In the genomic region with DNA sequence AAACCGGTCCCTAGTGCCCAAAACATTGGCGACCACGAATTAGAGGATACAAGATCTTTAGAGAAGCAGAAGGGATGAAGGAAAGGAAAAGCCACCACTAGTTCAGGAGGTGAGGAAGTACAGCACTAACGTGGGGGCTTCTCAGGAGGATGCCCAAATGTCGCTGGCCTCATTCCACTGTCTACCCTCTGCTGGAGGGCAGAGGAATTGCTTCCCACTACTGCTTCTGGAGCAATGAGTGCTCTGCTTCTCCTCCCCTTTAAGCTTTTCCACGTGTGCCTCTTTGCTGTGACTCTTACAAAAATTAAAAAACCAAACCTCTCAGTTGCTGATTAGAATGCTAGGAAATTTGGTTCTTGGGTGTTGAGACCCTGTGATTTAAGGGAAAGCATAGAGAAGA, we compare ENCODE assay signal across 9 cellular contexts.
DNase-seq lines count a peak whose midpoint lies in the region; ATAC-seq and TF ChIP-seq lines count a peak whose summit lies in the region.
"Had no signal": no experiment of that assay in that cellular context is flagged by ENCODE, and none has a peak within 500 bp of the region (broad histone marks: within the 10 kb centered on the region; RNA-seq: fewer than 3 reads in every experiment).

No MANE protein-coding gene starts in this region.

- H3K27ac ChIP-seq in heart left ventricle (no peak overlapping the region), thyroid gland (no peak overlapping the region)

- H3K27me3 ChIP-seq in heart left ventricle (no peaks in the 10 kb centered on the region), thyroid gland (no peaks in the 10 kb centered on the region)

- no peak for DNase-seq in heart left ventricle
- DNase-seq in cardiac septum (ENCODE audit: low spot score) = no peak
- DNase-seq in HuH-7 (ENCODE audit: low spot score) = peak; percentile 4
- peak; percentile 23 to 52 for DNase-seq in T47D (ENCODE audit: low read depth in 1 of 2, low spot score in 1 of 2)
- no peak for DNase-seq in thyroid gland
- DNase-seq in NCI-H446 (lab: John Stamatoyannopoulos, UW) = no peak
- no peak for DNase-seq in amygdala (lab: John Stamatoyannopoulos, UW)
- no peak for DNase-seq in DMS153 (lab: John Stamatoyannopoulos, UW)
- DNase-seq: activated T-cell treated with anti-CD3 and anti-CD28 coated beads, Interleukin-2, amount 50 U/mL, for 48 hours had no signal

- H3K4me3 ChIP-seq in heart left ventricle = no peak overlapping the region
- H3K4me3 ChIP-seq in thyroid gland (replicated peaks in 1 of 3) = no peak overlapping the region

- TF ChIP-seq POLR2A in heart left ventricle (IDR thresholded peaks at IDR 0.05) (no peak), thyroid gland (IDR thresholded peaks at IDR 0.05) (no peak)

- ATAC-seq in heart left ventricle = peak in 1 of 4 donors; percentile 46

- H3K4me1 ChIP-seq in heart left ventricle (no peaks in the 10 kb centered on the region), thyroid gland (peaks cover 0 to 7% of the 10 kb centered on the region in 2 donors)

- in situ Hi-C loops in T47D (cut with HindIII; ENCODE audit: low pct_unique_long_range_greater_than_20kb, low sequenced_read_pairs) = no loop called here

- H3K36me3 ChIP-seq in heart left ventricle = no peaks in the 10 kb centered on the region
- H3K36me3 ChIP-seq in thyroid gland = no peaks in the 10 kb centered on the region

- intact Hi-C loops in heart left ventricle (cut with DNase I) (loop anchor here in 2 of 10 donors (10.0 kb wide), 2 partner anchors 271 to 649 kb away; no protein-coding TSS in a partner anchor), cardiac septum (cut with DNase I) (loop anchor here (5.0 kb wide), 1 partner anchor 79 kb away; no protein-coding TSS in a partner anchor), thyroid gland (cut with DNase I) (no loop called here)

- 52 to 68% (median 60%) methylated on average over 6 of the region's 6 CpGs for WGBS in heart left ventricle, 4 donors
- WGBS in thyroid gland, 2 donors = 73 to 75% methylated on average over 6 of the region's 6 CpGs

- TF ChIP-seq CTCF in heart left ventricle (IDR thresholded peaks at IDR 0.05) (peak in 11 of 12 donors; percentile 9 to 50 (median 39)), thyroid gland (IDR thresholded peaks at IDR 0.05) (peak in 4 of 6 experiments; percentile 14 to 44 (median 35))

- H3K9me3 ChIP-seq in heart left ventricle = no peaks in the 10 kb centered on the region
- no peaks in the 10 kb centered on the region for H3K9me3 ChIP-seq in thyroid gland

Comparison
In these comparisons a context has a peak if more than half of its experiments do, and no peak if none do; other contexts are left out.
1. DNase-seq: peak in HuH-7 (single experiment) and T47D (2 of 2); none in heart left ventricle (0 of 5), cardiac septum (single experiment), thyroid gland (0 of 2), NCI-H446 (0 of 2), amygdala (0 of 56) and DMS153 (single experiment).